In the genomic region with DNA sequence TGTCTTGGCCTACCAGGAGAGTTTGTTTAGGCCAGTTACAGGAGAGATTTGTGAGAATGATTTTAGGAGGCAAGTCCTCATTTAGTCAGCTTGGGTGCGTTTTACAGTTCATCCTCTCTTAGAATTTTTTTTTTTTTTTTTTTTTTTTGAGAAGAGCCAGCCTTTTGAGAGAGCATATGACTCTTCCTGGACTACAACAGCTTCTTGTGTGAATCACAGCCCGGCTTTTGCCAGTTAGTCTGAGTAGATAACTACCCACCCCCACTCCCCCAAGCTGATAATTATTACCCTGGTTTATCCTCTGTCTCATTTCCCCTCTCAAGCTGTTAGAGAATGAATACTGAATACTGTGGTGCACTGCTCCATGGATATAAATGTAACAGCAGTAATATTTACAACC, we compare ENCODE assay signal across 10 cellular contexts. TPM values are rescaled to one million over a fixed set of nuclear protein-coding genes. Genes with fewer than 3 reads are reported as not detected.
DNase-seq lines count a peak whose midpoint lies in the region; FAIRE-seq and TF ChIP-seq lines count a peak whose summit lies in the region.
"Had no signal": no experiment of that assay in that cellular context is flagged by ENCODE, and none has a peak within 500 bp of the region (broad histone marks: within the 10 kb centered on the region; RNA-seq: fewer than 3 reads in every experiment).

No MANE protein-coding gene starts in this region.

- intact Hi-C loops in cardiac septum (cut with DNase I) = no loop called here
- intact Hi-C loops in endothelial cell of umbilical vein (cut with micrococcal nuclease) = loop anchor here (1.0 to 10.0 kb wide), 2 partner anchors 10 to 373 kb away; no protein-coding TSS in a partner anchor

- TF ChIP-seq CTCF in cardiac muscle cell (IDR thresholded peaks at IDR 0.05; ENCODE audit: low read depth, low read length) (no peak), endothelial cell of umbilical vein (IDR thresholded peaks at IDR 0.05; ENCODE audit: extremely low read depth in 1 of 2, insufficient read depth in 1 of 2, low read depth in 1 of 2, low read length in 2 of 2) (no peak), neural cell (IDR thresholded peaks at IDR 0.05; ENCODE audit: poor library complexity, severe bottlenecking) (no peak)

- H3K9ac ChIP-seq in endothelial cell of umbilical vein (replicated peaks; ENCODE audit: extremely low read depth, insufficient read depth, low read length) (peak overlapping the region; percentile 87), neural cell (ENCODE audit: low read length) (no peak overlapping the region)

- H3K27ac ChIP-seq in cardiac muscle cell (peak overlapping the region; percentile 92), endothelial cell of umbilical vein (ENCODE audit: insufficient read depth, low read depth, low read length) (peak overlapping the region; percentile 90), neural cell (ENCODE audit: low read length) (peak overlapping the region; percentile 25)

- POLR2A ChIA-PET in endothelial cell of umbilical vein (lab: Charles Lee) = interaction anchor here (0.8 to 3.5 kb wide), 8 partner anchors 8 to 98 kb away, joined by 3 to 33 read pairs (median 11); a partner anchor contains a TSS

- dilution Hi-C loops in endothelial cell of umbilical vein (cut with MboI; ENCODE audit: extremely low pct_ligation_motif_present, low sequenced_read_pairs) = loop anchor here (25.0 kb wide), 1 partner anchor 96 kb away; no protein-coding TSS in a partner anchor

- H3K9me3 ChIP-seq in cardiac muscle cell (ENCODE audit: low read depth) (no peaks in the 10 kb centered on the region), endothelial cell of umbilical vein (replicated peaks; ENCODE audit: control insufficient read depth, insufficient read depth, low read length) (no peaks in the 10 kb centered on the region), neural cell (ENCODE audit: low read length) (no peaks in the 10 kb centered on the region)

- peaks cover 72% of the 10 kb centered on the region for H3K4me1 Mint-ChIP-seq in T-helper 2 cell treated with Interferon-gamma antibody and Interleukin-4, amounts not matched to agents 5 μg/mL and 100 μg/mL, for 36 hours (ENCODE audit: low read depth)

- H3K9me3 Mint-ChIP-seq in T-helper 2 cell treated with Interferon-gamma antibody and Interleukin-4, amounts not matched to agents 5 μg/mL and 100 μg/mL, for 36 hours = no peaks in the 10 kb centered on the region

- H3K4me1 ChIP-seq in cardiac muscle cell (ENCODE audit: low read depth) = peaks cover 49% of the 10 kb centered on the region
- peaks cover 61% of the 10 kb centered on the region for H3K4me1 ChIP-seq in endothelial cell of umbilical vein (ENCODE audit: control insufficient read depth, extremely low read depth, insufficient read depth, low read length)

- no peaks in the 10 kb centered on the region for H3K9me1 ChIP-seq in endothelial cell of umbilical vein (replicated peaks; ENCODE audit: control insufficient read depth, extremely low read depth, insufficient read depth, low read length)

- TF ChIP-seq POLR2A in endothelial cell of umbilical vein (IDR thresholded peaks at IDR 0.05; ENCODE audit: low read depth, low read length) = no peak

- peaks cover 94% of the 10 kb centered on the region for H3K79me2 ChIP-seq in endothelial cell of umbilical vein (ENCODE audit: control insufficient read depth, insufficient read depth, low read length)
- H3K79me2 ChIP-seq in neural cell (replicated peaks; ENCODE audit: insufficient read depth, low read length) = peaks cover 94% of the 10 kb centered on the region

- H3K4me3 ChIP-seq in cardiac muscle cell (peak overlapping the region; percentile 4), endothelial cell of umbilical vein (replicated peaks in 1 of 3; ENCODE audit: insufficient read depth in 1 of 3, low read depth in 1 of 3, low read length in 3 of 3) (peak overlapping the region in 1 of 3 experiments; percentile 42), neural cell (ENCODE audit: low read length) (peak overlapping the region; percentile 8)

- no peaks in the 10 kb centered on the region for H3F3A ChIP-seq in neural cell (ENCODE audit: insufficient read depth, low read length, poor library complexity, severe bottlenecking)

- H3K9me2 ChIP-seq in neural cell (ENCODE audit: insufficient read depth, low read length) = no peaks in the 10 kb centered on the region

- peaks cover 58% of the 10 kb centered on the region for H3K36me3 Mint-ChIP-seq in T-helper 2 cell treated with Interferon-gamma antibody and Interleukin-4, amounts not matched to agents 5 μg/mL and 100 μg/mL, for 36 hours (ENCODE audit: low read depth)

- TF ChIP-seq RAD21 in neural cell (conservative IDR thresholded peaks at IDR 0.05) = no peak

- FAIRE-seq in endothelial cell of umbilical vein (lab: Jason Lieb, UNC) = peak; percentile 67
- FAIRE-seq: colon, GM18507 had no signal

- H3K4me2 ChIP-seq in endothelial cell of umbilical vein (ENCODE audit: insufficient read depth, low read length) (peak overlapping the region; percentile 86), neural cell (ENCODE audit: low read length) (no peak overlapping the region)

- peak overlapping the region; percentile 100 for H3K27ac Mint-ChIP-seq in T-helper 2 cell treated with Interferon-gamma antibody and Interleukin-4, amounts not matched to agents 5 μg/mL and 100 μg/mL, for 36 hours

- no TSS peak for BruUV-seq in endothelial cell of umbilical vein (replicated peaks; lab: Mats Ljungman, UMichigan)

- H2AFZ ChIP-seq in endothelial cell of umbilical vein (ENCODE audit: low read depth, low read length) (no peak overlapping the region), neural cell (ENCODE audit: low read depth, low read length) (no peak overlapping the region)

- H3K27me3 Mint-ChIP-seq in T-helper 2 cell treated with Interferon-gamma antibody and Interleukin-4, amounts not matched to agents 5 μg/mL and 100 μg/mL, for 36 hours (ENCODE audit: low read depth) = no peaks in the 10 kb centered on the region

- CTCF ChIA-PET in endothelial cell of umbilical vein (lab: Charles Lee) = interaction anchor here (0.7 to 4.2 kb wide), 11 partner anchors 8 to 193 kb away, joined by 3 to 39 read pairs (median 7); a partner anchor contains a TSS

- peak in 1 of 2 donors; percentile 88 for DNase-seq in cardiac muscle cell (ENCODE audit: low read depth in 1 of 2, low spot score in 1 of 2)
- no peak for DNase-seq in cardiac septum (ENCODE audit: low spot score)
- no peak for DNase-seq in T-helper 2 cell treated with Interferon-gamma antibody and Interleukin-4, amounts not matched to agents 5 μg/mL and 100 μg/mL, for 36 hours (ENCODE audit: low spot score)
- peak; percentile 86 for DNase-seq in endothelial cell of umbilical vein (ENCODE audit: low read depth, low spot score)
- no peak for DNase-seq in COR-L47 (lab: John Stamatoyannopoulos, UW)
- no peak for DNase-seq in SHP77 treated with DMSO at 0.1 percent for 48 hours (lab: John Stamatoyannopoulos, UW)
- DNase-seq in NK-92 treated with Interleukin-12 subunit alpha and Interleukin-12 subunit beta, amount 100 ng/mL, for 24 hours (lab: John Stamatoyannopoulos, UW) = no peak

- peak overlapping the region; percentile 86 for H3K4me3 Mint-ChIP-seq in T-helper 2 cell treated with Interferon-gamma antibody and Interleukin-4, amounts not matched to agents 5 μg/mL and 100 μg/mL, for 36 hours

- H3K36me3 ChIP-seq in cardiac muscle cell = no peaks in the 10 kb centered on the region
- no peaks in the 10 kb centered on the region for H3K36me3 ChIP-seq in endothelial cell of umbilical vein (ENCODE audit: control insufficient read depth in 2 of 2, extremely low read depth in 1 of 2, insufficient read depth in 2 of 2, low read length in 2 of 2)
- H3K36me3 ChIP-seq in neural cell (ENCODE audit: insufficient read depth, low read length) = no peaks in the 10 kb centered on the region

- TF ChIP-seq EP300 in neural cell (conservative IDR thresholded peaks at IDR 0.05; ENCODE audit: poor library complexity, severe bottlenecking) = no peak

- H4K20me1 ChIP-seq in endothelial cell of umbilical vein (replicated peaks; ENCODE audit: control insufficient read depth, extremely low read depth, insufficient read depth, low read length) = no peaks in the 10 kb centered on the region
- H4K20me1 ChIP-seq in neural cell (ENCODE audit: insufficient read depth) = no peaks in the 10 kb centered on the region

- H3K27me3 ChIP-seq in cardiac muscle cell (no peaks in the 10 kb centered on the region), endothelial cell of umbilical vein (ENCODE audit: control insufficient read depth in 2 of 2, insufficient read depth in 2 of 2, low read length in 2 of 2) (no peaks in the 10 kb centered on the region), neural cell (ENCODE audit: insufficient read depth, low read depth, low read length) (no peaks in the 10 kb centered on the region)

TF ChIP-seq in endothelial cell of umbilical vein, 7 proteins besides CTCF, POLR2A, EP300 and RAD21 (continues in another document):
- TF ChIP-seq EZH2 (IDR thresholded peaks at IDR 0.05; ENCODE audit: borderline replicate concordance, low read depth, low read length, severe bottlenecking) = no peak
- peak; percentile 62 for TF ChIP-seq GATA2 (IDR thresholded peaks at IDR 0.05; ENCODE audit: insufficient read depth, insufficient read length, low read depth, low read length)
- TF ChIP-seq, protein P1, sequence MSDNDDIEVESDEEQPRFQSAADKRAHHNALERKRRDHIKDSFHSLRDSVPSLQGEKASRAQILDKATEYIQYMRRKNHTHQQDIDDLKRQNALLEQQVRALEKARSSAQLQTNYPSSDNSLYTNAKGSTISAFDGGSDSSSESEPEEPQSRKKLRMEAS (IDR thresholded peaks at IDR 0.05; ENCODE audit: insufficient read depth, insufficient read length) = no peak

TF ChIP-seq in neural cell, 6 proteins besides CTCF, POLR2A, EP300 and RAD21 (continues in another document):
- TF ChIP-seq SMC3 (conservative IDR thresholded peaks at IDR 0.05; ENCODE audit: poor library complexity) (no peak), TAF1 (IDR thresholded peaks at IDR 0.05; ENCODE audit: low read depth) (no peak), POLR2AphosphoS5 (IDR thresholded peaks at IDR 0.05) (no peak)

RNA-seq across cellular contexts. Expression of a gene that starts 7.8 kb away (rescaled TPM):
- total RNA-seq in cardiac muscle cell = 49.5 and 118 TPM in 2 replicates
- 60.8 and 90.6 TPM in 2 replicates for polyA plus RNA-seq in cardiac muscle cell
- 59.5 TPM for total RNA-seq in cardiac septum
- 97.9 and 102 TPM in 2 replicates for total RNA-seq in endothelial cell of umbilical vein
- 35.9 and 53.8 TPM in 2 replicates for polyA plus RNA-seq in endothelial cell of umbilical vein
- polyA plus RNA-seq in endothelial cell of umbilical vein (2011; cell fraction: cytosol; rRNA removed) = 34.4 and 35.9 TPM in 2 replicates
- 242 and 270 TPM in 2 replicates for polyA plus RNA-seq in endothelial cell of umbilical vein (2011; cell fraction: nucleus; rRNA removed)
- 47.9 and 49.9 TPM in 2 replicates for polyA plus RNA-seq in endothelial cell of umbilical vein (2012)
- polyA minus RNA-seq in endothelial cell of umbilical vein = 140 and 151 TPM in 2 replicates
- 29.8 TPM for polyA minus RNA-seq in endothelial cell of umbilical vein (2011; cell fraction: cytosol; rRNA and poly(A)+ RNA removed)
- 377 and 533 TPM in 2 replicates for polyA minus RNA-seq in endothelial cell of umbilical vein (2011; cell fraction: nucleus; rRNA and poly(A)+ RNA removed)
- 101 and 113 TPM in 2 replicates for polyA plus RNA-seq in neural cell
- 222 and 250 TPM in 2 replicates for polyA minus RNA-seq in neural cell

Comparison
In these comparisons a context has a peak if more than half of its experiments do, and no peak if none do; other contexts are left out.
1. H3K27ac ChIP-seq: peak in every context shown above with its lines; median percentile 92 in cardiac muscle cell; 90 in endothelial cell of umbilical vein; 25 in neural cell.